33 cellular contexts compared by ENCODE assay signal in genomic region chr2:136927156-136927555, GRCh38.
"Had no signal": no experiment of that assay in that cellular context is flagged by ENCODE, and none has a peak within 500 bp of the region (broad histone marks: within the 10 kb centered on the region; RNA-seq: fewer than 3 reads in every experiment).

No MANE protein-coding gene starts in this region.

- H3K9me3 ChIP-seq: ascending aorta, breast epithelium, colonic mucosa, esophagus squamous epithelium, gastroesophageal sphincter had no signal

- H3K4me1 ChIP-seq: ascending aorta, breast epithelium, colonic mucosa, esophagus squamous epithelium, gastroesophageal sphincter had no signal

- H3K4me3 ChIP-seq: ascending aorta, breast epithelium, cardiac muscle cell, colonic mucosa, esophagus squamous epithelium, gastroesophageal sphincter had no signal

- H3K4me3 Mint-ChIP-seq: activated CD4-positive, alpha-beta memory T cell treated with anti-CD3 and anti-CD28 coated beads, Interleukin-2, amount 10 ng/mL, durations not matched to agents 7 days and 5 days; activated CD4-positive, alpha-beta T cell treated with anti-CD3 and anti-CD28 coated beads, Interleukin-2, amount 10 ng/mL, durations not matched to agents 7 days and 5 days; activated naive CD4-positive, alpha-beta T cell treated with anti-CD3 and anti-CD28 coated beads, Interleukin-2, amount 10 ng/mL, durations not matched to agents 7 days and 5 days; activated naive CD8-positive, alpha-beta T cell treated with anti-CD3 and anti-CD28 coated beads, Interleukin-2, amount 10 ng/mL, durations not matched to agents 7 days and 5 days; activated T-cell treated with anti-CD3 and anti-CD28 coated beads, Interleukin-2, amount 50 U/mL, for 24 hours; activated T-cell treated with anti-CD3 and anti-CD28 coated beads, Interleukin-2, amount 50 U/mL, for 72 hours; brain; T-helper 17 cell; T-helper 2 cell treated with Interferon-gamma antibody and Interleukin-4, amounts not matched to agents 5 μg/mL and 100 μg/mL, for 36 hours had no signal

- H3K27me3 Mint-ChIP-seq: activated CD4-positive, alpha-beta memory T cell treated with anti-CD3 and anti-CD28 coated beads, Interleukin-2, amount 10 ng/mL, durations not matched to agents 7 days and 5 days; activated naive CD4-positive, alpha-beta T cell treated with anti-CD3 and anti-CD28 coated beads, Interleukin-2, amount 10 ng/mL, durations not matched to agents 7 days and 5 days; activated naive CD8-positive, alpha-beta T cell treated with anti-CD3 and anti-CD28 coated beads, Interleukin-2, amount 10 ng/mL, durations not matched to agents 7 days and 5 days; brain had no signal

- H3K27ac ChIP-seq: ascending aorta, breast epithelium, cardiac muscle cell, colonic mucosa, epithelial cell of prostate, esophagus squamous epithelium, gastroesophageal sphincter, WERI-Rb-1 had no signal

- H3K9me3 Mint-ChIP-seq: activated CD4-positive, alpha-beta T cell treated with anti-CD3 and anti-CD28 coated beads, Interleukin-2, amount 10 ng/mL, durations not matched to agents 7 days and 5 days; activated naive CD8-positive, alpha-beta T cell treated with anti-CD3 and anti-CD28 coated beads, Interleukin-2, amount 10 ng/mL, durations not matched to agents 7 days and 5 days had no signal

- H3K36me3 ChIP-seq: ascending aorta, breast epithelium, cardiac muscle cell, colonic mucosa, esophagus squamous epithelium, gastroesophageal sphincter, WERI-Rb-1 had no signal

- ATAC-seq: activated naive CD4-positive, alpha-beta T cell treated with anti-CD3 and anti-CD28 coated beads, Interleukin-2, amount 50 U/mL, for 72 hours; activated T-cell treated with anti-CD3 and anti-CD28 coated beads, Interleukin-2, amount 50 U/mL, for 72 hours; gastroesophageal sphincter; T-helper 17 cell had no signal

- H3K27ac Mint-ChIP-seq: activated CD4-positive, alpha-beta memory T cell treated with anti-CD3 and anti-CD28 coated beads, Interleukin-2, amount 10 ng/mL, durations not matched to agents 7 days and 5 days; activated CD4-positive, alpha-beta T cell treated with anti-CD3 and anti-CD28 coated beads, Interleukin-2, amount 10 ng/mL, durations not matched to agents 7 days and 5 days; activated naive CD4-positive, alpha-beta T cell treated with anti-CD3 and anti-CD28 coated beads, Interleukin-2, amount 10 ng/mL, durations not matched to agents 7 days and 5 days; activated naive CD4-positive, alpha-beta T cell treated with anti-CD3 and anti-CD28 coated beads, Interleukin-2, amount 50 U/mL, for 72 hours; activated naive CD8-positive, alpha-beta T cell treated with anti-CD3 and anti-CD28 coated beads, Interleukin-2, amount 10 ng/mL, durations not matched to agents 7 days and 5 days; activated T-cell treated with anti-CD3 and anti-CD28 coated beads, Interleukin-2, amount 50 U/mL, for 24 hours; activated T-cell treated with anti-CD3 and anti-CD28 coated beads, Interleukin-2, amount 50 U/mL, for 72 hours; brain; T-helper 17 cell; T-helper 2 cell treated with Interferon-gamma antibody and Interleukin-4, amounts not matched to agents 5 μg/mL and 100 μg/mL, for 36 hours had no signal

- H3K36me3 Mint-ChIP-seq: activated naive CD4-positive, alpha-beta T cell treated with anti-CD3 and anti-CD28 coated beads, Interleukin-2, amount 10 ng/mL, durations not matched to agents 7 days and 5 days; activated naive CD8-positive, alpha-beta T cell treated with anti-CD3 and anti-CD28 coated beads, Interleukin-2, amount 10 ng/mL, durations not matched to agents 7 days and 5 days; brain had no signal

- H3K27me3 ChIP-seq: ascending aorta, breast epithelium, cardiac muscle cell, colonic mucosa, esophagus squamous epithelium, gastroesophageal sphincter had no signal

- H3K4me1 Mint-ChIP-seq: activated CD4-positive, alpha-beta memory T cell treated with anti-CD3 and anti-CD28 coated beads, Interleukin-2, amount 10 ng/mL, durations not matched to agents 7 days and 5 days; activated CD4-positive, alpha-beta T cell treated with anti-CD3 and anti-CD28 coated beads, Interleukin-2, amount 10 ng/mL, durations not matched to agents 7 days and 5 days; activated naive CD4-positive, alpha-beta T cell treated with anti-CD3 and anti-CD28 coated beads, Interleukin-2, amount 10 ng/mL, durations not matched to agents 7 days and 5 days; activated naive CD8-positive, alpha-beta T cell treated with anti-CD3 and anti-CD28 coated beads, Interleukin-2, amount 10 ng/mL, durations not matched to agents 7 days and 5 days; brain; T-helper 17 cell had no signal

- DNase-seq: activated CD4-positive, alpha-beta memory T cell treated with anti-CD3 and anti-CD28 coated beads, Interleukin-2, amount 10 ng/mL, durations not matched to agents 7 days and 5 days; activated CD4-positive, alpha-beta T cell treated with anti-CD3 and anti-CD28 coated beads for 1 hour; activated CD4-positive, alpha-beta T cell treated with anti-CD3 and anti-CD28 coated beads for 4 hours; activated CD4-positive, alpha-beta T cell treated with anti-CD3 and anti-CD28 coated beads, Interleukin-2, amount 10 ng/mL, durations not matched to agents 7 days and 5 days; activated CD4-positive, alpha-beta T cell treated with anti-CD3 and anti-CD28 coated beads, Interleukin-2, amount 50 U/mL, for 4 hours; activated CD4-positive, CD25-positive, alpha-beta regulatory T cell; activated CD8-positive, alpha-beta memory T cell treated with anti-CD3 and anti-CD28 coated beads, Interleukin-2, amount 50 U/mL, for 48 hours; activated gamma-delta T cell; activated naive CD4-positive, alpha-beta T cell; activated naive CD4-positive, alpha-beta T cell treated with anti-CD3 and anti-CD28 coated beads, Interleukin-2, amount 10 ng/mL, durations not matched to agents 7 days and 5 days; activated naive CD8-positive, alpha-beta T cell treated with anti-CD3 and anti-CD28 coated beads, Interleukin-2, amount 10 ng/mL, durations not matched to agents 7 days and 5 days; activated T-cell treated with anti-CD3 and anti-CD28 coated beads for 4 hours; activated T-cell treated with anti-CD3 and anti-CD28 coated beads, Interleukin-2, amount 50 U/mL, for 24 hours; activated T-cell treated with anti-CD3 and anti-CD28 coated beads, Interleukin-2, amount 50 U/mL, for 72 hours; central memory CD4-positive, alpha-beta T cell; cerebellar nuclear complex; colonic mucosa; effector CD8-positive, alpha-beta T cell; esophagus squamous epithelium; foreskin melanocyte; head of caudate nucleus; T-helper 1 cell; T-helper 17 cell; T1000; WERI-Rb-1 had no signal
